20 cellular contexts compared by ENCODE assay signal in genomic region chr11:65174571-65175010, GRCh38. TPM values are rescaled to one million over a fixed set of nuclear protein-coding genes. Genes with fewer than 3 reads are reported as not detected.
"Had no signal": no experiment of that assay in that cellular context is flagged by ENCODE, and none has a peak within 500 bp of the region (broad histone marks: within the 10 kb centered on the region; RNA-seq: fewer than 3 reads in every experiment).

No MANE protein-coding gene starts in this region.

RNA-seq across cellular contexts. Expression of gene SPDYC, which starts 4.6 kb away (rescaled TPM):
- total RNA-seq: activated CD4-positive, alpha-beta memory T cell treated with anti-CD3 and anti-CD28 coated beads for 36 hours; activated CD4-positive, alpha-beta T cell treated with anti-CD3 and anti-CD28 coated beads, Interleukin-2, amount 10 ng/mL, durations not matched to agents 24 days and 14 days; activated naive CD8-positive, alpha-beta T cell treated with anti-CD3 and anti-CD28 coated beads, Interleukin-2, amount 10 ng/mL, durations not matched to agents 7 days and 5 days; ascending aorta; cardiac septum; chondrocyte; endothelial cell of umbilical vein; esophagus mucosa; glomerular endothelial cell; heart right ventricle; left cardiac atrium; left ventricle myocardium superior; lung microvascular endothelial cell; mesothelial cell of epicardium; osteocyte; posterior vena cava; subcutaneous adipose tissue; thoracic aorta; upper lobe of left lung; vagina had no signal
- polyA plus RNA-seq: endothelial cell of umbilical vein, heart right ventricle had no signal
